28 cellular contexts compared by ENCODE assay signal in the genomic region with DNA sequence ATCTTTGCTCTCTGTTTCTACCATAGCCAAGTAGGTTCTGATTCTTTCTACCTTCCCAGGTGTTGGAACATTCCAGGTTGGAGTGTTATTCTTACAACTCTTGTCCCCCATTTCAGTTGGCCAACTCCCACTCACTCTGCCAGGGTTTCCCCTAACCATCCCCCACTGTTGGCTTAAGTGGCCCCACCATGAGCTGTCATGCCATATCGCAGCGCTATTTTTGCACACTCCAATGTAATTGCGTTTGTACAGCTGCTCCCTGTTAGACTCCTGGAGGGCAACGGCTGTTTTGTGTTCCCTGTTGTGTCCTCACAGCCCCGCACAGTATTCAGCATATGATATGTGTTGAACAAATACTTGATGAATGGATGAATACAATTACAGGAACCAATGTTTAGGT.
A peak's percentile ranks its signal among the peaks of the same experiment; 100 is the strongest.
DNase-seq lines count a peak whose midpoint lies in the region; ATAC-seq lines count a peak whose summit lies in the region.
"Had no signal": no experiment of that assay in that cellular context is flagged by ENCODE, and none has a peak within 500 bp of the region (broad histone marks: within the 10 kb centered on the region; RNA-seq: fewer than 3 reads in every experiment).

No MANE protein-coding gene starts in this region.

- no peak overlapping the region for H3K18ac ChIP-seq in mesenchymal stem cell (ENCODE audit: low read depth in 1 of 2, low read length in 2 of 2)

- no peak overlapping the region for H3K4ac ChIP-seq in mesenchymal stem cell (ENCODE audit: low read depth in 1 of 2, low read length in 2 of 2)

- H2BK120ac ChIP-seq in mesenchymal stem cell (ENCODE audit: low read depth, low read length): no peak overlapping the region

- no peak overlapping the region for H3K14ac ChIP-seq in mesenchymal stem cell (ENCODE audit: low read length in 2 of 2)

- no peak for ATAC-seq in Right ventricle myocardium superior (ENCODE audit: poor library complexity)
- ATAC-seq: activated CD4-positive, alpha-beta T cell treated with anti-CD3 and anti-CD28 coated beads for 36 hours; activated CD8-positive, alpha-beta T cell treated with anti-CD3 and anti-CD28 coated beads, Interleukin-2, amount 10 ng/mL, durations not matched to agents 7 days and 5 days; activated naive CD4-positive, alpha-beta T cell treated with anti-CD3 and anti-CD28 coated beads, Interleukin-2, amount 50 U/mL, for 72 hours; effector memory CD8-positive, alpha-beta T cell; lower lobe of right lung; mucosa of descending colon had no signal

- H2AFZ ChIP-seq in mesenchymal stem cell (ENCODE audit: low read depth, low read length): no peak overlapping the region
- H2AFZ ChIP-seq: parathyroid adenoma had no signal

- no peak overlapping the region for H3K4me2 ChIP-seq in mesenchymal stem cell (ENCODE audit: low read length, poor library complexity, severe bottlenecking)
- H3K4me2 ChIP-seq: KMS-11 had no signal

- H2BK15ac ChIP-seq in mesenchymal stem cell (ENCODE audit: low read depth, poor library complexity, severe bottlenecking): peak overlapping the region; percentile 15

- no peaks in the 10 kb centered on the region for H3K4me1 ChIP-seq in mesenchymal stem cell (ENCODE audit: control insufficient read depth, insufficient read depth, low read depth, low read length)
- H3K4me1 ChIP-seq: HAP-1, lower lobe of right lung, parathyroid adenoma, right atrium auricular region, spleen had no signal

- no peak overlapping the region for H3K4me3 ChIP-seq in mesenchymal stem cell (ENCODE audit: insufficient read depth in 1 of 2, low read depth in 1 of 2, low read length in 2 of 2)
- H3K4me3 ChIP-seq: HAP-1, lower lobe of right lung, mucosa of descending colon, right atrium auricular region, spleen had no signal

- no peak overlapping the region for H3K27ac ChIP-seq in mesenchymal stem cell (ENCODE audit: low read length, poor library complexity, severe bottlenecking)
- H3K27ac ChIP-seq: KMS-11, lower lobe of right lung, parathyroid adenoma, right atrium auricular region, spleen had no signal

- H3K9me3 ChIP-seq in mesenchymal stem cell (ENCODE audit: control insufficient read depth, low read length): peaks cover 12% of the 10 kb centered on the region
- H3K9me3 ChIP-seq: HAP-1, lower lobe of right lung, mucosa of descending colon, right atrium auricular region had no signal

- 89% methylated on average over 4 of the region's 5 CpGs for WGBS in mesenchymal stem cell

- DNase-seq in DMS53 treated with DMSO at 0.1 percent for 48 hours (lab: John Stamatoyannopoulos, UW; ENCODE audit: unreplicated experiment) (peak; percentile 1), NCI-H1436 (lab: John Stamatoyannopoulos, UW) (peak; percentile 68), NCI-H345 (lab: John Stamatoyannopoulos, UW) (peak; percentile 93), mesenchymal stem cell (no peak), middle frontal gyrus (ENCODE audit: extremely low spot score, low spot score) (no peak), Right ventricle myocardium superior (no peak), dedifferentiated amniotic fluid mesenchymal stem cell (ENCODE audit: extremely low spot score) (no peak)
- DNase-seq: activated CD4-positive, alpha-beta T cell treated with anti-CD3 and anti-CD28 coated beads for 36 hours; activated CD8-positive, alpha-beta T cell treated with anti-CD3 and anti-CD28 coated beads, Interleukin-2, amount 10 ng/mL, durations not matched to agents 7 days and 5 days; anterior cingulate cortex; DND-41; effector memory CD8-positive, alpha-beta T cell; erythroblast; head of caudate nucleus; kidney; lower lobe of right lung; MM.1S; mucosa of descending colon; NCI-H2171; NCI-H82; spleen; stimulated activated CD4-positive, alpha-beta T cell treated with anti-CD3 and anti-CD28 coated beads, Interleukin-2, amount 100 ng/mL, for 48 hours; trophoblast cell had no signal

- H3K79me1 ChIP-seq in mesenchymal stem cell (replicated peaks; ENCODE audit: low read length, poor library complexity, severe bottlenecking): no peaks in the 10 kb centered on the region

- H3K23ac ChIP-seq in mesenchymal stem cell (ENCODE audit: low read length in 2 of 2): no peak overlapping the region

- H2AK5ac ChIP-seq in mesenchymal stem cell (ENCODE audit: low read length, severe bottlenecking): no peak overlapping the region

- H2BK12ac ChIP-seq in mesenchymal stem cell (ENCODE audit: low read length in 2 of 2): no peak overlapping the region

- H4K91ac ChIP-seq in mesenchymal stem cell (ENCODE audit: low read length): no peak overlapping the region

- intact Hi-C loops in Right ventricle myocardium superior (cut with DNase I): no loop called here

- no peak overlapping the region for H2BK5ac ChIP-seq in mesenchymal stem cell (ENCODE audit: low read depth, low read length, poor library complexity, severe bottlenecking)

- H3K36me3 ChIP-seq in mesenchymal stem cell (ENCODE audit: control insufficient read depth in 1 of 2, insufficient read depth in 2 of 2, low read depth in 1 of 2, low read length in 2 of 2): no peaks in the 10 kb centered on the region
- H3K36me3 ChIP-seq: HAP-1, lower lobe of right lung, right atrium auricular region, spleen had no signal

- peaks cover 24 to 26% of the 10 kb centered on the region in 2 experiments for H3K27me3 ChIP-seq in mesenchymal stem cell (ENCODE audit: control insufficient read depth in 1 of 2, insufficient read depth in 1 of 2, low read length in 2 of 2)
- H3K27me3 ChIP-seq: right atrium auricular region had no signal

- no peak overlapping the region for H4K8ac ChIP-seq in mesenchymal stem cell (ENCODE audit: low read length)

- H3K9ac ChIP-seq in mesenchymal stem cell (ENCODE audit: low read length): no peak overlapping the region
- H3K9ac ChIP-seq: KMS-11, parathyroid adenoma had no signal

Comparison
In these comparisons a context has a peak if more than half of its experiments do, and no peak if none do; other contexts are left out.
1. DNase-seq: peak in DMS53 treated with DMSO at 0.1 percent for 48 hours (single experiment), NCI-H1436 (single experiment) and NCI-H345 (single experiment); none in mesenchymal stem cell (single experiment), middle frontal gyrus (single experiment), Right ventricle myocardium superior (single experiment) and dedifferentiated amniotic fluid mesenchymal stem cell (single experiment).